ENCODE assay signal across 2 cellular contexts in the genomic region with DNA sequence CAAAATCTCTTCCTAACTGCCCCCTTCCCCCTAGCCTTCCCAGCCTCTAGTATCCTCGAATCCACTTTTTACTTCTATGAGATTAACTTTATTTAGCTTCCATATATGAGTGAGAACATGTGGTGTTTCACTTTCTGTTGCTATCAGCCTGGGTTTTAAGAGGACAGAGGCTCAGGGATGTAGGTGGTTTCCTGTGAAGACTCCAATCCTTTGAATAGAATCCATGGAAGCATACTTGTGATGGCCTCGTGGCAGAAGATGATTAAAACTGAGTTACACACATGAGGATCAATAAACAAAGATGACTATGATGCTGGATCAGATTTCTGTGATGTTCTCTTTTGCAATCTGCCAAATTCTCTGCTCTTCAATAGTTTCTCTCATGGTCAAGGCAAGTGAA.
TF ChIP-seq lines count a peak whose summit lies in the region.

No MANE protein-coding gene starts in this region.

TF ChIP-seq in A549, 52 proteins besides CTCF, POLR2A, EP300 and RAD21 (continued from another document):
- TF ChIP-seq, protein P1, sequence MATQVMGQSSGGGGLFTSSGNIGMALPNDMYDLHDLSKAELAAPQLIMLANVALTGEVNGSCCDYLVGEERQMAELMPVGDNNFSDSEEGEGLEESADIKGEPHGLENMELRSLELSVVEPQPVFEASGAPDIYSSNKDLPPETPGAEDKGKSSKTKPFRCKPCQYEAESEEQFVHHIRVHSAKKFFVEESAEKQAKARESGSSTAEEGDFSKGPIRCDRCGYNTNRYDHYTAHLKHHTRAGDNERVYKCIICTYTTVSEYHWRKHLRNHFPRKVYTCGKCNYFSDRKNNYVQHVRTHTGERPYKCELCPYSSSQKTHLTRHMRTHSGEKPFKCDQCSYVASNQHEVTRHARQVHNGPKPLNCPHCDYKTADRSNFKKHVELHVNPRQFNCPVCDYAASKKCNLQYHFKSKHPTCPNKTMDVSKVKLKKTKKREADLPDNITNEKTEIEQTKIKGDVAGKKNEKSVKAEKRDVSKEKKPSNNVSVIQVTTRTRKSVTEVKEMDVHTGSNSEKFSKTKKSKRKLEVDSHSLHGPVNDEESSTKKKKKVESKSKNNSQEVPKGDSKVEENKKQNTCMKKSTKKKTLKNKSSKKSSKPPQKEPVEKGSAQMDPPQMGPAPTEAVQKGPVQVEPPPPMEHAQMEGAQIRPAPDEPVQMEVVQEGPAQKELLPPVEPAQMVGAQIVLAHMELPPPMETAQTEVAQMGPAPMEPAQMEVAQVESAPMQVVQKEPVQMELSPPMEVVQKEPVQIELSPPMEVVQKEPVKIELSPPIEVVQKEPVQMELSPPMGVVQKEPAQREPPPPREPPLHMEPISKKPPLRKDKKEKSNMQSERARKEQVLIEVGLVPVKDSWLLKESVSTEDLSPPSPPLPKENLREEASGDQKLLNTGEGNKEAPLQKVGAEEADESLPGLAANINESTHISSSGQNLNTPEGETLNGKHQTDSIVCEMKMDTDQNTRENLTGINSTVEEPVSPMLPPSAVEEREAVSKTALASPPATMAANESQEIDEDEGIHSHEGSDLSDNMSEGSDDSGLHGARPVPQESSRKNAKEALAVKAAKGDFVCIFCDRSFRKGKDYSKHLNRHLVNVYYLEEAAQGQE (IDR thresholded peaks at IDR 0.05), result no peak
- no peak for TF ChIP-seq TP53 (CRISPR knock-in tag; IDR thresholded peaks at IDR 0.05)

TF ChIP-seq in IMR-90, 13 proteins besides CTCF, POLR2A, EP300 and RAD21 (continued from another document):
- TF ChIP-seq, protein P2, sequence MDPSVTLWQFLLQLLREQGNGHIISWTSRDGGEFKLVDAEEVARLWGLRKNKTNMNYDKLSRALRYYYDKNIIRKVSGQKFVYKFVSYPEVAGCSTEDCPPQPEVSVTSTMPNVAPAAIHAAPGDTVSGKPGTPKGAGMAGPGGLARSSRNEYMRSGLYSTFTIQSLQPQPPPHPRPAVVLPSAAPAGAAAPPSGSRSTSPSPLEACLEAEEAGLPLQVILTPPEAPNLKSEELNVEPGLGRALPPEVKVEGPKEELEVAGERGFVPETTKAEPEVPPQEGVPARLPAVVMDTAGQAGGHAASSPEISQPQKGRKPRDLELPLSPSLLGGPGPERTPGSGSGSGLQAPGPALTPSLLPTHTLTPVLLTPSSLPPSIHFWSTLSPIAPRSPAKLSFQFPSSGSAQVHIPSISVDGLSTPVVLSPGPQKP (IDR thresholded peaks at IDR 0.05; ENCODE audit: borderline replicate concordance, low read depth, low read length), result no peak
- no peak for TF ChIP-seq NFE2L2 (IDR thresholded peaks at IDR 0.05; ENCODE audit: low read depth, low read length)
- no peak for TF ChIP-seq SMC3 (IDR thresholded peaks at IDR 0.05; ENCODE audit: low read depth, low read length)
- TF ChIP-seq BHLHE40 (IDR thresholded peaks at IDR 0.05; ENCODE audit: low read depth, low read length), result no peak
- no peak for TF ChIP-seq FOS (IDR thresholded peaks at IDR 0.05; ENCODE audit: low read depth, low read length)
- TF ChIP-seq CHD1 (IDR thresholded peaks at IDR 0.05; ENCODE audit: low read depth, low read length), result no peak
- TF ChIP-seq MAFK (IDR thresholded peaks at IDR 0.05; ENCODE audit: low read depth, low read length), result no peak
- TF ChIP-seq, protein P3, sequence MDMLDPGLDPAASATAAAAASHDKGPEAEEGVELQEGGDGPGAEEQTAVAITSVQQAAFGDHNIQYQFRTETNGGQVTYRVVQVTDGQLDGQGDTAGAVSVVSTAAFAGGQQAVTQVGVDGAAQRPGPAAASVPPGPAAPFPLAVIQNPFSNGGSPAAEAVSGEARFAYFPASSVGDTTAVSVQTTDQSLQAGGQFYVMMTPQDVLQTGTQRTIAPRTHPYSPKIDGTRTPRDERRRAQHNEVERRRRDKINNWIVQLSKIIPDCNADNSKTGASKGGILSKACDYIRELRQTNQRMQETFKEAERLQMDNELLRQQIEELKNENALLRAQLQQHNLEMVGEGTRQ (IDR thresholded peaks at IDR 0.05; ENCODE audit: low read depth, low read length), result no peak
- TF ChIP-seq CEBPB (IDR thresholded peaks at IDR 0.05; ENCODE audit: low read depth, low read length), result no peak
TF ChIP-seq in IMR-90: peak in this region for 0.
